ENCODE assay signal across 9 cellular contexts in genomic region chr7:1086588-1087461, GRCh38. TPM values are rescaled to one million over a fixed set of nuclear protein-coding genes. Genes with fewer than 3 reads are reported as not detected.
DNase-seq lines count a peak whose midpoint lies in the region; ATAC-seq, FAIRE-seq and TF ChIP-seq lines count a peak whose summit lies in the region.
"Had no signal": no experiment of that assay in that cellular context is flagged by ENCODE, and none has a peak within 500 bp of the region (broad histone marks: within the 10 kb centered on the region; RNA-seq: fewer than 3 reads in every experiment).

No MANE protein-coding gene starts in this region.

- in situ Hi-C loops in SK-MEL-5 (cut with HindIII; ENCODE audit: low pct_unique_long_range_greater_than_20kb, low sequenced_read_pairs), result no loop called here

- TF ChIP-seq POLR2A in tibial nerve (IDR thresholded peaks at IDR 0.05), result no peak

- no peak for FAIRE-seq in pancreas (lab: Jason Lieb, UNC)
- FAIRE-seq: endometrium had no signal

- no peaks in the 10 kb centered on the region for H3K36me3 Mint-ChIP-seq in activated naive CD4-positive, alpha-beta T cell treated with anti-CD3 and anti-CD28 coated beads, Interleukin-2, amount 50 U/mL, for 24 hours
- no peaks in the 10 kb centered on the region for H3K36me3 Mint-ChIP-seq in glutamatergic neuron (ENCODE audit: unreplicated experiment)

- ATAC-seq in GM19324 (IDR thresholded peaks at IDR 0.05; ENCODE audit: low FRiP score, unreplicated experiment), result peak; percentile 74
- ATAC-seq in HG03460 (IDR thresholded peaks at IDR 0.05; ENCODE audit: unreplicated experiment), result peak; percentile 76
- peak; percentile 71 to 85 (median 84) for ATAC-seq in pancreas

- DNase-seq in CD1c-positive myeloid dendritic cell (ENCODE audit: extremely low spot score) (peak; percentile 75), SK-MEL-5 (ENCODE audit: low read depth, low spot score) (peak; percentile 72), glutamatergic neuron (peak; percentile 84), pancreas (peak; percentile 52 to 92 (median 76)), tibial nerve (ENCODE audit: low spot score in 2 of 2) (peak; percentile 52 to 77)

- H3K27me3 Mint-ChIP-seq in activated naive CD4-positive, alpha-beta T cell treated with anti-CD3 and anti-CD28 coated beads, Interleukin-2, amount 50 U/mL, for 24 hours, result no peaks in the 10 kb centered on the region
- H3K27me3 Mint-ChIP-seq in glutamatergic neuron (ENCODE audit: unreplicated experiment), result peaks cover 9% of the 10 kb centered on the region

- TF ChIP-seq CTCF in glutamatergic neuron (IDR thresholded peaks at IDR 0.05; ENCODE audit: partially characterized antibody, unreplicated experiment) (peak; percentile 99), pancreas (IDR thresholded peaks at IDR 0.05) (peak; percentile 86 to 96 (median 88)), tibial nerve (IDR thresholded peaks at IDR 0.05) (peak; percentile 90 to 94 (median 93))

- H3K4me3 ChIP-seq in pancreas (peak overlapping the region in 3 of 4 donors; percentile 15 to 34 (median 31)), tibial nerve (peak overlapping the region; percentile 26 to 54 (median 44))

- TF ChIP-seq EP300 in tibial nerve (IDR thresholded peaks at IDR 0.05), result peak in 1 of 2 donors; percentile 7

- H3K4me3 Mint-ChIP-seq in activated naive CD4-positive, alpha-beta T cell treated with anti-CD3 and anti-CD28 coated beads, Interleukin-2, amount 50 U/mL, for 24 hours, result peak overlapping the region; percentile 58
- H3K4me3 Mint-ChIP-seq in glutamatergic neuron (ENCODE audit: unreplicated experiment), result peak overlapping the region; percentile 57

- peak overlapping the region; percentile 68 for H3K27ac Mint-ChIP-seq in activated naive CD4-positive, alpha-beta T cell treated with anti-CD3 and anti-CD28 coated beads, Interleukin-2, amount 50 U/mL, for 24 hours
- no peak overlapping the region for H3K27ac Mint-ChIP-seq in glutamatergic neuron (ENCODE audit: unreplicated experiment)

- no peaks in the 10 kb centered on the region for H3K36me3 ChIP-seq in pancreas
- peaks cover 0 to 10% (median 0%) of the 10 kb centered on the region in 3 donors for H3K36me3 ChIP-seq in tibial nerve

- no peaks in the 10 kb centered on the region for H3K9me3 Mint-ChIP-seq in activated naive CD4-positive, alpha-beta T cell treated with anti-CD3 and anti-CD28 coated beads, Interleukin-2, amount 50 U/mL, for 24 hours
- H3K9me3 Mint-ChIP-seq in glutamatergic neuron (ENCODE audit: unreplicated experiment), result peaks cover 4% of the 10 kb centered on the region

- H3K4me1 ChIP-seq in pancreas, result peaks cover 9 to 19% (median 13%) of the 10 kb centered on the region in 3 donors
- peaks cover 0 to 68% (median 12%) of the 10 kb centered on the region in 4 donors for H3K4me1 ChIP-seq in tibial nerve

- H3K27ac ChIP-seq in pancreas (no peak overlapping the region), tibial nerve (peak overlapping the region in 3 of 4 donors; percentile 70 to 87 (median 76))

- no peaks in the 10 kb centered on the region for H3K27me3 ChIP-seq in pancreas
- no peaks in the 10 kb centered on the region for H3K27me3 ChIP-seq in tibial nerve

- intact Hi-C loops in pancreas (cut with DNase I), result no loop called here

- H3K9me3 ChIP-seq in pancreas (no peaks in the 10 kb centered on the region), tibial nerve (no peaks in the 10 kb centered on the region)

- H3K4me1 Mint-ChIP-seq in activated naive CD4-positive, alpha-beta T cell treated with anti-CD3 and anti-CD28 coated beads, Interleukin-2, amount 50 U/mL, for 24 hours, result peaks cover 13% of the 10 kb centered on the region
- H3K4me1 Mint-ChIP-seq in glutamatergic neuron (ENCODE audit: low read depth, unreplicated experiment), result peaks cover 25% of the 10 kb centered on the region

- WGBS in pancreas, 2 donors, result 7 to 12% methylated on average over 42 to 45 of the region's 45 CpGs
- WGBS in tibial nerve, 2 donors, result 8 to 12% methylated on average over 25 to 34 of the region's 45 CpGs

RNA-seq across cellular contexts. Expression of gene GPER1, which starts 1.1 kb away (rescaled TPM):
- 0.11 and 0.13 TPM in 2 replicates for total RNA-seq in SK-MEL-5 (2014; rRNA removed; shearing (Covaris generic))
- polyA plus RNA-seq in SK-MEL-5 (2015; cell fraction: cytosol; rRNA removed), result 0.31 and 0.38 TPM in 2 replicates
- polyA plus RNA-seq in SK-MEL-5 (2015; cell fraction: nucleus; rRNA removed), result 0.43 TPM in 1 of 2 replicates, not detected in the other
- total RNA-seq in glutamatergic neuron (ENCODE audit: unreplicated experiment) (0.59 TPM), pancreas (1 to 10 TPM in 2 of 6 donors, under 1 TPM in 4; 0.20 to 1.6 (median 0.65) TPM), tibial nerve (10 to 100 TPM in 1 of 4 donors, 1 to 10 TPM in 3; 6.1 to 12.4 (median 8.7) TPM)
- 1 to 10 TPM; 1.7 to 3.5 TPM for polyA plus RNA-seq in pancreas

RNA-seq across cellular contexts. Expression of gene GPR146, which starts 42.5 kb away (rescaled TPM):
- 8.4 and 10.4 TPM in 2 replicates for total RNA-seq in SK-MEL-5 (2014; rRNA removed; shearing (Covaris generic))
- 8.0 and 13.3 TPM in 2 replicates for polyA plus RNA-seq in SK-MEL-5 (2015; cell fraction: cytosol; rRNA removed)
- polyA plus RNA-seq in SK-MEL-5 (2015; cell fraction: nucleus; rRNA removed), result 5.7 and 10.0 TPM in 2 replicates
- total RNA-seq in glutamatergic neuron (ENCODE audit: unreplicated experiment), result 3.1 TPM
- 1 to 10 TPM; 3.4 to 5.3 (median 3.9) TPM for total RNA-seq in pancreas
- polyA plus RNA-seq in pancreas, result 1 to 10 TPM; 5.4 to 6.5 TPM
- total RNA-seq in tibial nerve, result 10 to 100 TPM; 27.8 to 91.8 (median 59.1) TPM

Comparison
In these comparisons a context has a peak if more than half of its experiments do, and no peak if none do; other contexts are left out.
1. H3K27ac ChIP-seq: peak in tibial nerve (3 of 4); none in pancreas (0 of 4).
2. Peak in every context shown above with its lines, with median percentiles within 50 percentile points of each other: DNase-seq, ATAC-seq and CTCF ChIP-seq.